In genomic region chr1:211613108-211613947, GRCh38 we compare ENCODE assay signal across 1 cellular context.
TF ChIP-seq lines count a peak whose summit lies in the region.

No MANE protein-coding gene starts in this region.

TF ChIP-seq in K562, 482 proteins besides CTCF, POLR2A, EP300 and RAD21 (continued from another document):
- peak; percentile 96 for TF ChIP-seq MAFK (IDR thresholded peaks at IDR 0.05; ENCODE audit: low read length)
- peak; percentile 92 for TF ChIP-seq FOSL1 (tag; conservative IDR thresholded peaks at IDR 0.05)
- TF ChIP-seq NFXL1 (CRISPR knock-in tag; IDR thresholded peaks at IDR 0.05), result no peak
- TF ChIP-seq RFX7 (CRISPR knock-in tag; IDR thresholded peaks at IDR 0.05), result no peak; the same call in 1 of the 2 replicates
- TF ChIP-seq RBM25 (IDR thresholded peaks at IDR 0.05; ENCODE audit: low read depth, low read length, severe bottlenecking), result peak; percentile 30
- peak; percentile 96; the same call in 1 of the 2 replicates for TF ChIP-seq ZNF197 (CRISPR knock-in tag; IDR thresholded peaks at IDR 0.05; ENCODE audit: low read depth)
- TF ChIP-seq, protein P1, sequence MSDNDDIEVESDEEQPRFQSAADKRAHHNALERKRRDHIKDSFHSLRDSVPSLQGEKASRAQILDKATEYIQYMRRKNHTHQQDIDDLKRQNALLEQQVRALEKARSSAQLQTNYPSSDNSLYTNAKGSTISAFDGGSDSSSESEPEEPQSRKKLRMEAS (CRISPR knock-in tag; IDR thresholded peaks at IDR 0.05), result peak; percentile 56
- TF ChIP-seq YBX1 (IDR thresholded peaks at IDR 0.05), result no peak
- TF ChIP-seq NCOA6 (IDR thresholded peaks at IDR 0.05), result no peak
- TF ChIP-seq, protein P2, sequence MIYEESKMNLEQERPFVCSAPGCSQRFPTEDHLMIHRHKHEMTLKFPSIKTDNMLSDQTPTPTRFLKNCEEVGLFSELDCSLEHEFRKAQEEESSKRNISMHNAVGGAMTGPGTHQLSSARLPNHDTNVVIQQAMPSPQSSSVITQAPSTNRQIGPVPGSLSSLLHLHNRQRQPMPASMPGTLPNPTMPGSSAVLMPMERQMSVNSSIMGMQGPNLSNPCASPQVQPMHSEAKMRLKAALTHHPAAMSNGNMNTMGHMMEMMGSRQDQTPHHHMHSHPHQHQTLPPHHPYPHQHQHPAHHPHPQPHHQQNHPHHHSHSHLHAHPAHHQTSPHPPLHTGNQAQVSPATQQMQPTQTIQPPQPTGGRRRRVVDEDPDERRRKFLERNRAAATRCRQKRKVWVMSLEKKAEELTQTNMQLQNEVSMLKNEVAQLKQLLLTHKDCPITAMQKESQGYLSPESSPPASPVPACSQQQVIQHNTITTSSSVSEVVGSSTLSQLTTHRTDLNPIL (CRISPR knock-in tag; IDR thresholded peaks at IDR 0.05), result 0 out of 2 replicates have a peak, but pooled peaks have one; percentile 2
- TF ChIP-seq ZNF445 (CRISPR knock-in tag; IDR thresholded peaks at IDR 0.05; ENCODE audit: low read depth), result no peak
- TF ChIP-seq TRIM24 (IDR thresholded peaks at IDR 0.05), result peak; percentile 48 to 80; a peak in 2 of 4 replicates
- TF ChIP-seq CXXC5 (CRISPR knock-in tag; IDR thresholded peaks at IDR 0.05), result peak; percentile 81
- TF ChIP-seq, protein P3, sequence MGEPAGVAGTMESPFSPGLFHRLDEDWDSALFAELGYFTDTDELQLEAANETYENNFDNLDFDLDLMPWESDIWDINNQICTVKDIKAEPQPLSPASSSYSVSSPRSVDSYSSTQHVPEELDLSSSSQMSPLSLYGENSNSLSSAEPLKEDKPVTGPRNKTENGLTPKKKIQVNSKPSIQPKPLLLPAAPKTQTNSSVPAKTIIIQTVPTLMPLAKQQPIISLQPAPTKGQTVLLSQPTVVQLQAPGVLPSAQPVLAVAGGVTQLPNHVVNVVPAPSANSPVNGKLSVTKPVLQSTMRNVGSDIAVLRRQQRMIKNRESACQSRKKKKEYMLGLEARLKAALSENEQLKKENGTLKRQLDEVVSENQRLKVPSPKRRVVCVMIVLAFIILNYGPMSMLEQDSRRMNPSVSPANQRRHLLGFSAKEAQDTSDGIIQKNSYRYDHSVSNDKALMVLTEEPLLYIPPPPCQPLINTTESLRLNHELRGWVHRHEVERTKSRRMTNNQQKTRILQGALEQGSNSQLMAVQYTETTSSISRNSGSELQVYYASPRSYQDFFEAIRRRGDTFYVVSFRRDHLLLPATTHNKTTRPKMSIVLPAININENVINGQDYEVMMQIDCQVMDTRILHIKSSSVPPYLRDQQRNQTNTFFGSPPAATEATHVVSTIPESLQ (CRISPR knock-in tag; IDR thresholded peaks at IDR 0.05), result no peak
- TF ChIP-seq ZNF316 (IDR thresholded peaks at IDR 0.05), result peak; percentile 100
- TF ChIP-seq NFE2 (IDR thresholded peaks at IDR 0.05; ENCODE audit: low read depth), result peak; percentile 100
- TF ChIP-seq ILF3 (IDR thresholded peaks at IDR 0.05; ENCODE audit: borderline replicate concordance), result no peak
- no peak for TF ChIP-seq IRF1 (CRISPR knock-in tag; IDR thresholded peaks at IDR 0.05; ENCODE audit: borderline replicate concordance)
- peak; percentile 78; the same call in 1 of the 2 replicates for TF ChIP-seq ZBTB26 (CRISPR knock-in tag; IDR thresholded peaks at IDR 0.05)
- TF ChIP-seq AFF1 (IDR thresholded peaks at IDR 0.05; ENCODE audit: low read depth in 1 of 2, partially characterized antibody in 2 of 2), result peak; percentile 17 to 28
- TF ChIP-seq NR2C2 (CRISPR knock-in tag; IDR thresholded peaks at IDR 0.05), result no peak
- TF ChIP-seq NR2C2 (tag; IDR thresholded peaks at IDR 0.05), result peak; percentile 71
- peak; percentile 72 to 79 for TF ChIP-seq NRF1 (conservative IDR thresholded peaks at IDR 0.05 in 1 of 2, IDR thresholded peaks at IDR 0.05 in 1 of 2)
- peak; percentile 69 for TF ChIP-seq ZEB2 (IDR thresholded peaks at IDR 0.05)
- TF ChIP-seq ZC3H11A (IDR thresholded peaks at IDR 0.05; ENCODE audit: low read depth, low read length), result 0 out of 2 replicates have a peak, but pooled peaks have one; percentile 41
- TF ChIP-seq KLF10 (CRISPR knock-in tag; IDR thresholded peaks at IDR 0.05), result no peak
- peak; percentile 96 for TF ChIP-seq CTBP1 (IDR thresholded peaks at IDR 0.05; ENCODE audit: borderline replicate concordance)
- no peak for TF ChIP-seq COPS2 (conservative IDR thresholded peaks at IDR 0.05)
- no peak for TF ChIP-seq SP2 (IDR thresholded peaks at IDR 0.05; ENCODE audit: extremely low read depth, low read depth, low read length, poor library complexity, severe bottlenecking)
- TF ChIP-seq BDP1 (IDR thresholded peaks at IDR 0.05; ENCODE audit: insufficient read depth, insufficient read length), result no peak
- TF ChIP-seq ZNF232 (CRISPR knock-in tag; IDR thresholded peaks at IDR 0.05), result no peak
- TF ChIP-seq SMAD2 (IDR thresholded peaks at IDR 0.05; ENCODE audit: low read depth, low read length), result no peak
- no peak for TF ChIP-seq E2F3 (CRISPR knock-in tag; IDR thresholded peaks at IDR 0.05)
- peak; percentile 96 for TF ChIP-seq ATF7 (IDR thresholded peaks at IDR 0.05)
- TF ChIP-seq NR3C1 (CRISPR knock-in tag; IDR thresholded peaks at IDR 0.05), result no peak
- TF ChIP-seq, protein P4, sequence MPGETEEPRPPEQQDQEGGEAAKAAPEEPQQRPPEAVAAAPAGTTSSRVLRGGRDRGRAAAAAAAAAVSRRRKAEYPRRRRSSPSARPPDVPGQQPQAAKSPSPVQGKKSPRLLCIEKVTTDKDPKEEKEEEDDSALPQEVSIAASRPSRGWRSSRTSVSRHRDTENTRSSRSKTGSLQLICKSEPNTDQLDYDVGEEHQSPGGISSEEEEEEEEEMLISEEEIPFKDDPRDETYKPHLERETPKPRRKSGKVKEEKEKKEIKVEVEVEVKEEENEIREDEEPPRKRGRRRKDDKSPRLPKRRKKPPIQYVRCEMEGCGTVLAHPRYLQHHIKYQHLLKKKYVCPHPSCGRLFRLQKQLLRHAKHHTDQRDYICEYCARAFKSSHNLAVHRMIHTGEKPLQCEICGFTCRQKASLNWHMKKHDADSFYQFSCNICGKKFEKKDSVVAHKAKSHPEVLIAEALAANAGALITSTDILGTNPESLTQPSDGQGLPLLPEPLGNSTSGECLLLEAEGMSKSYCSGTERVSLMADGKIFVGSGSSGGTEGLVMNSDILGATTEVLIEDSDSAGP (CRISPR knock-in tag; IDR thresholded peaks at IDR 0.05), result no peak; the same call in 1 of the 2 replicates
- TF ChIP-seq SMARCA4 (IDR thresholded peaks at IDR 0.05), result peak; percentile 93
- TF ChIP-seq, protein P5, sequence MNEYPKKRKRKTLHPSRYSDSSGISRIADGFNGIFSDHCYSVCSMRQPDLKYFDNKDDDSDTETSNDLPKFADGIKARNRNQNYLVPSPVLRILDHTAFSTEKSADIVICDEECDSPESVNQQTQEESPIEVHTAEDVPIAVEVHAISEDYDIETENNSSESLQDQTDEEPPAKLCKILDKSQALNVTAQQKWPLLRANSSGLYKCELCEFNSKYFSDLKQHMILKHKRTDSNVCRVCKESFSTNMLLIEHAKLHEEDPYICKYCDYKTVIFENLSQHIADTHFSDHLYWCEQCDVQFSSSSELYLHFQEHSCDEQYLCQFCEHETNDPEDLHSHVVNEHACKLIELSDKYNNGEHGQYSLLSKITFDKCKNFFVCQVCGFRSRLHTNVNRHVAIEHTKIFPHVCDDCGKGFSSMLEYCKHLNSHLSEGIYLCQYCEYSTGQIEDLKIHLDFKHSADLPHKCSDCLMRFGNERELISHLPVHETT (CRISPR knock-in tag; conservative IDR thresholded peaks at IDR 0.05 in 1 of 2, IDR thresholded peaks at IDR 0.05 in 1 of 2), result peak in 1 of 2 experiments; percentile 93; a peak in 2 of 4 replicates
